In the genomic region with DNA sequence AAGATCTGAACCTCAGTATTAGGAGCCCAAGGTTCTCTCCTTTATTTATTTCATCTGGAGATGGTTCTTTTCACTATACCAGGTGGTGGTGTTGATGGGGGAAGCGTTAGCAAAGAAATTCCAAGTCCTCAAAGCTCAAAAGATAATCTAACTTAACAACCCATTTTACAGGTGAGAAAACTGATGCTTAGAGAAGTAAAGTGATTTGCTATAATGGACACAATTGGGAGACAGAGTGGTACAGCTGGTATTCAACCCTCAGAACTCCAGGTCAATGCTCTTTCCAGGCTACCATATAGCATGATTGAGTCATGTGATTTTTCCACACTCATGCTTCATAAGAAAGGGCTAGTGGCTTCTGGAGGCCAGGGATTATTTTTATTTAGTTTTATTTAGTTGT, we compare ENCODE assay signal across 25 cellular contexts. TPM values are rescaled to one million over a fixed set of nuclear protein-coding genes. Genes with fewer than 3 reads are reported as not detected.
"Had no signal": no experiment of that assay in that cellular context is flagged by ENCODE, and none has a peak within 500 bp of the region (broad histone marks: within the 10 kb centered on the region; RNA-seq: fewer than 3 reads in every experiment).

No MANE protein-coding gene starts in this region.

- H3K36me3 ChIP-seq: Peyer's patch, SJCRH30 had no signal

- H3K9me3 ChIP-seq: Peyer's patch, SJCRH30 had no signal

- H3K27me3 ChIP-seq: Peyer's patch had no signal

- H2AFZ ChIP-seq: PC-9 had no signal

- ATAC-seq: Right ventricle myocardium inferior, SK-N-SH treated with all-trans-retinoic acid at 6 μM for 48 hours had no signal

- H3K4me1 ChIP-seq: Peyer's patch, SJCRH30 had no signal

- H3K4me3 ChIP-seq: PC-9, Peyer's patch, SJCRH30 had no signal

- H3K27ac ChIP-seq: KMS-11, PC-9, Peyer's patch, SJCRH30 had no signal

- H3K4me2 ChIP-seq: PC-9 had no signal

- H3K9ac ChIP-seq: KMS-11 had no signal

- DNase-seq: IMR-90, Kasumi-1, NCI-H1092 treated with DMSO at 0.1 percent for 48 hours, NCI-H1436, NCI-H187, NCI-H2029, NCI-H2081 treated with DMSO at 0.1 percent for 48 hours, NCI-H2171, NCI-H226, NCI-H446, NCI-H510A, NCI-H524 treated with DMSO at 0.1 percent for 48 hours, NCI-H69, NCI-H774, OCI-M1, PC-9, Peyer's patch, SHP77 treated with DMSO at 0.1 percent for 48 hours, SJCRH30 had no signal

RNA-seq across cellular contexts. Expression of a gene that starts 25.0 kb away (rescaled TPM):
- total RNA-seq: HT-29, IMR-90, M059J, PC-9, Right ventricle myocardium inferior, RPMI7951, SJCRH30 had no signal
- polyA plus RNA-seq: IMR-90 had no signal

RNA-seq across cellular contexts. Expression of a gene that starts 44.4 kb away (rescaled TPM):
- total RNA-seq: IMR-90, M059J, PC-9, Right ventricle myocardium inferior, RPMI7951, SJCRH30 had no signal
- polyA plus RNA-seq: IMR-90 had no signal
